In the genomic region with DNA sequence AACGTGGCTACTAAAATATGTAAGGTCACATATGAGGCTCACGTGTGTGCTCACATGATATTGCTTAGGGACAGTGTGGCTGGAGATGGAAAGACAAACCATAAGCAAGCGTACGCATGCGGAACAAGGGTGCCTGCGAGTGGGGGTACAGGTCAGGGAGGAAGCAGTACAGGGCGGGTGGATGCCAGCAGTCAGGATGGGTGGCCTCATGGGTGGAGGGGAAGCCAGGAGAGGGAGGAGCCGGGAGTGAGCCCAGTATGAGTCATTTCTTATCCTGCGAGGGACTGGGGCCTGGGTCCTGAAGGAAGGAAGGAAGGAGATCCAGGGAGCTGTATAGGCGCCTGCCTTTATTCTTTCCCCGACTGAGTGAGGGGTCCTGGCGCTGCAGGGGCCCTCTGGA, we compare ENCODE assay signal across 1 cellular context.
TF ChIP-seq lines count a peak whose summit lies in the region.

No MANE protein-coding gene starts in this region.

TF ChIP-seq in K562, 482 proteins besides CTCF, POLR2A, EP300 and RAD21 (continued from another document):
- TF ChIP-seq, protein P1, sequence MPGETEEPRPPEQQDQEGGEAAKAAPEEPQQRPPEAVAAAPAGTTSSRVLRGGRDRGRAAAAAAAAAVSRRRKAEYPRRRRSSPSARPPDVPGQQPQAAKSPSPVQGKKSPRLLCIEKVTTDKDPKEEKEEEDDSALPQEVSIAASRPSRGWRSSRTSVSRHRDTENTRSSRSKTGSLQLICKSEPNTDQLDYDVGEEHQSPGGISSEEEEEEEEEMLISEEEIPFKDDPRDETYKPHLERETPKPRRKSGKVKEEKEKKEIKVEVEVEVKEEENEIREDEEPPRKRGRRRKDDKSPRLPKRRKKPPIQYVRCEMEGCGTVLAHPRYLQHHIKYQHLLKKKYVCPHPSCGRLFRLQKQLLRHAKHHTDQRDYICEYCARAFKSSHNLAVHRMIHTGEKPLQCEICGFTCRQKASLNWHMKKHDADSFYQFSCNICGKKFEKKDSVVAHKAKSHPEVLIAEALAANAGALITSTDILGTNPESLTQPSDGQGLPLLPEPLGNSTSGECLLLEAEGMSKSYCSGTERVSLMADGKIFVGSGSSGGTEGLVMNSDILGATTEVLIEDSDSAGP (CRISPR knock-in tag; IDR thresholded peaks at IDR 0.05) = no peak
- no peak for TF ChIP-seq YBX1 (IDR thresholded peaks at IDR 0.05)
- no peak for TF ChIP-seq SNRNP70 (optimal IDR thresholded peaks at IDR 0.05; ENCODE audit: low read depth, low read length)
- no peak for TF ChIP-seq GTF2A2 (tag; IDR thresholded peaks at IDR 0.05)
- no peak for TF ChIP-seq NCOA6 (IDR thresholded peaks at IDR 0.05)
- TF ChIP-seq, protein P2, sequence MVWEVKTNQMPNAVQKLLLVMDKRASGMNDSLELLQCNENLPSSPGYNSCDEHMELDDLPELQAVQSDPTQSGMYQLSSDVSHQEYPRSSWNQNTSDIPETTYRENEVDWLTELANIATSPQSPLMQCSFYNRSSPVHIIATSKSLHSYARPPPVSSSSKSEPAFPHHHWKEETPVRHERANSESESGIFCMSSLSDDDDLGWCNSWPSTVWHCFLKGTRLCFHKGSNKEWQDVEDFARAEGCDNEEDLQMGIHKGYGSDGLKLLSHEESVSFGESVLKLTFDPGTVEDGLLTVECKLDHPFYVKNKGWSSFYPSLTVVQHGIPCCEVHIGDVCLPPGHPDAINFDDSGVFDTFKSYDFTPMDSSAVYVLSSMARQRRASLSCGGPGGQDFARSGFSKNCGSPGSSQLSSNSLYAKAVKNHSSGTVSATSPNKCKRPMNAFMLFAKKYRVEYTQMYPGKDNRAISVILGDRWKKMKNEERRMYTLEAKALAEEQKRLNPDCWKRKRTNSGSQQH (CRISPR knock-in tag; IDR thresholded peaks at IDR 0.05) = no peak
- TF ChIP-seq, protein P3, sequence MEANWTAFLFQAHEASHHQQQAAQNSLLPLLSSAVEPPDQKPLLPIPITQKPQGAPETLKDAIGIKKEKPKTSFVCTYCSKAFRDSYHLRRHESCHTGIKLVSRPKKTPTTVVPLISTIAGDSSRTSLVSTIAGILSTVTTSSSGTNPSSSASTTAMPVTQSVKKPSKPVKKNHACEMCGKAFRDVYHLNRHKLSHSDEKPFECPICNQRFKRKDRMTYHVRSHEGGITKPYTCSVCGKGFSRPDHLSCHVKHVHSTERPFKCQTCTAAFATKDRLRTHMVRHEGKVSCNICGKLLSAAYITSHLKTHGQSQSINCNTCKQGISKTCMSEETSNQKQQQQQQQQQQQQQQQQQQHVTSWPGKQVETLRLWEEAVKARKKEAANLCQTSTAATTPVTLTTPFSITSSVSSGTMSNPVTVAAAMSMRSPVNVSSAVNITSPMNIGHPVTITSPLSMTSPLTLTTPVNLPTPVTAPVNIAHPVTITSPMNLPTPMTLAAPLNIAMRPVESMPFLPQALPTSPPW (CRISPR knock-in tag; IDR thresholded peaks at IDR 0.05) = peak; percentile 37; the same call in 1 of the 2 replicates
- no peak for TF ChIP-seq BRCA1 (IDR thresholded peaks at IDR 0.05)
- TF ChIP-seq BRCA1 (CRISPR knock-in tag; IDR thresholded peaks at IDR 0.05) = no peak
- 0 out of 4 replicates have a peak, but pooled peaks of 1 of the 2 experiments have one; percentile 12 for TF ChIP-seq MAZ (CRISPR knock-in tag; conservative IDR thresholded peaks at IDR 0.05 in 1 of 2, IDR thresholded peaks at IDR 0.05 in 1 of 2)
